In the genomic region with DNA sequence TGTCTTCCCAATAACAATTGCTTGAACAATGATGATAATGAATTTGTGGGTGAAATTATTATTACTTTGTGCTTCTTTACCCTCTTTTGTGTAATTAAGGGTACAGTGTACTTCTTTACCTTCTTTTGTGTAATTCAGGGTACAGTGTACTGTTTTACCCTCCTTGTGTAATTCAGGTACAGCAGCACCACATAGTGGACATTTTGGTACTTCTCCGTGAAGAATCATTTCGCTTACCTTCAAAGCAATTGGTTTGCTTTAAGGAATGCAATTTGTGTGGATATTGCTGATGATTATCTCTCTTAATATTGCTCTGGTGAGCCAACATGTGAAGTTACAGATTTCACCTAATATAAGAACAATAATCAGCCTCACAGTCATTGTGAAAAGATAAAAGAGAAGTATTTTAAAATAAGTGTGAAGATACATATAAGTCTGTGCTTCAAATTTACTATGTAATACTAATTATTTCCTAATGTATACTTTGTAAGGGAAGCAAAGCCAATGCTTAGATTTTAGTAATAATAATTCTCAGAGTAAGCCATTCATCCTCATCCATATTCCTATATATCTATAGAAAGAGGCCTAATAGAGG, we compare ENCODE assay signal across 8 cellular contexts. TPM values are rescaled to one million over a fixed set of nuclear protein-coding genes. Genes with fewer than 3 reads are reported as not detected.
A peak's percentile ranks its signal among the peaks of the same experiment; 100 is the strongest.
DNase-seq lines count a peak whose midpoint lies in the region; ATAC-seq and TF ChIP-seq lines count a peak whose summit lies in the region.

No MANE protein-coding gene starts in this region.

- no peak overlapping the region for H3K4me3 ChIP-seq in breast epithelium
- no peak overlapping the region for H3K4me3 ChIP-seq in tibial nerve

- TF ChIP-seq POLR2A in breast epithelium (IDR thresholded peaks at IDR 0.05), result no peak
- no peak for TF ChIP-seq POLR2A in tibial nerve (IDR thresholded peaks at IDR 0.05)

- H3K4me1 ChIP-seq in breast epithelium (no peaks in the 10 kb centered on the region), tibial nerve (no peaks in the 10 kb centered on the region)

- no peak overlapping the region for H3K27ac ChIP-seq in breast epithelium
- H3K27ac ChIP-seq in tibial nerve, result no peak overlapping the region

- H3K9me3 ChIP-seq in breast epithelium, result no peaks in the 10 kb centered on the region
- no peaks in the 10 kb centered on the region for H3K9me3 ChIP-seq in tibial nerve

- H3K36me3 ChIP-seq in breast epithelium (no peaks in the 10 kb centered on the region), tibial nerve (no peaks in the 10 kb centered on the region)

- H3K27me3 ChIP-seq in breast epithelium, result no peaks in the 10 kb centered on the region
- no peaks in the 10 kb centered on the region for H3K27me3 ChIP-seq in tibial nerve

- ATAC-seq in GM18909 (IDR thresholded peaks at IDR 0.05; ENCODE audit: poor library complexity, unreplicated experiment) (peak; percentile 91), HG03139 (IDR thresholded peaks at IDR 0.05; ENCODE audit: unreplicated experiment) (peak; percentile 90)

- WGBS in tibial nerve, 2 donors, result 5 to 15% methylated on average over 2 of the region's 2 CpGs

- no peak for TF ChIP-seq EP300 in tibial nerve (IDR thresholded peaks at IDR 0.05)

- DNase-seq in DMS 273 (lab: John Stamatoyannopoulos, UW; ENCODE audit: unreplicated experiment) (peak; percentile 71), DMS 273 treated with DMSO at 0.1 percent for 48 hours (lab: John Stamatoyannopoulos, UW) (no peak), NCI-H446 treated with DMSO at 0.1 percent for 48 hours (lab: John Stamatoyannopoulos, UW) (peak; percentile 27), breast epithelium (ENCODE audit: low spot score in 2 of 2) (no peak), kidney tubule cell (ENCODE audit: low spot score) (peak; percentile 61), tibial nerve (ENCODE audit: low spot score in 2 of 2) (peak in 1 of 2 donors; percentile 61)

- intact Hi-C loops in breast epithelium (cut with DNase I; ENCODE audit: low total_unique reads), result no loop called here

- TF ChIP-seq CTCF in breast epithelium (IDR thresholded peaks at IDR 0.05) (peak; percentile 23 to 75 (median 63)), tibial nerve (IDR thresholded peaks at IDR 0.05) (peak; percentile 33 to 71 (median 52))

RNA-seq across cellular contexts. Expression of a gene that starts 27.2 kb away (rescaled TPM):
- total RNA-seq in breast epithelium, result 10 to 100 TPM; 39.2 to 51.2 (median 42.3) TPM
- 10 to 100 TPM; 31.8 to 37.5 (median 35.4) TPM for total RNA-seq in tibial nerve

Comparison
In these comparisons a context has a peak if more than half of its experiments do, and no peak if none do; other contexts are left out.
1. DNase-seq: peak in DMS 273 (single experiment), NCI-H446 treated with DMSO at 0.1 percent for 48 hours (single experiment) and kidney tubule cell (single experiment); none in DMS 273 treated with DMSO at 0.1 percent for 48 hours (single experiment) and breast epithelium (0 of 2).